8 cellular contexts compared by ENCODE assay signal in the genomic region with DNA sequence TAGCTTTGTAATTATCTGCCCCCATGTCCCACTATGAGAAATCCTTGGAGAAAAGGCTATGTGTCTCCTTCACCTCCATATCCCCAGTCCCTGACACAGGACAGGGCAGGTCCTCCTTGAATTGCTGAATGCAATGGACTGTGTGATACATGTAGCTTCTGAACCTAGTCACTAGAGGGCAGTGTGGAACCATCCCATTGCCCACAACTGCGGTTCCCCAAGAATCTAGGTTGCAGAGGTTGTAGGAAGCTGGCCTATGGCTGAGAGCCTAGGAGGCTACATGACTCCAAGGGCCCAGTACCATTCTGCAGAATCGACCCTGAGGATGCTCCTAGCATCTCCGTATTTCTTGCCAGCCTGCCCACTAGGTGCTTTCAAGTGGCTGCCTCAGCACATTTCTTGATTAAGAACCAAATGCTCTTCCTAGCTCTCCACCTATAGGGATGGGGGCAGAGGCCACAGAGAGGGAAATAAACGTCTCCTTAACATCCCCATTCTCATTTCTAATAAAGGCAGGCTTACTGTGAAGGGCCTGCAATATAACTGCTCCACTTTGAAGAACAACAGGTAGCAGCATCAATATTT.
DNase-seq lines count a peak whose midpoint lies in the region; ATAC-seq, FAIRE-seq and TF ChIP-seq lines count a peak whose summit lies in the region.

No MANE protein-coding gene starts in this region.

- no peak for TF ChIP-seq POLR2A in endothelial cell of umbilical vein (IDR thresholded peaks at IDR 0.05; ENCODE audit: low read depth, low read length)

- dilution Hi-C loops in endothelial cell of umbilical vein (cut with MboI; ENCODE audit: extremely low pct_ligation_motif_present, low sequenced_read_pairs) = no loop called here

- no peaks in the 10 kb centered on the region for H3K9me1 ChIP-seq in endothelial cell of umbilical vein (replicated peaks; ENCODE audit: control insufficient read depth, extremely low read depth, insufficient read depth, low read length)

- no peak for FAIRE-seq in D721Med (lab: Jason Lieb, UNC)
- peak; percentile 94 for FAIRE-seq in endothelial cell of umbilical vein (lab: Jason Lieb, UNC)

- POLR2A ChIA-PET in endothelial cell of umbilical vein (lab: Charles Lee) = no interaction called here

- no peak overlapping the region for H3K9ac ChIP-seq in endothelial cell of umbilical vein (replicated peaks; ENCODE audit: extremely low read depth, insufficient read depth, low read length)

- intact Hi-C loops in endothelial cell of umbilical vein (cut with micrococcal nuclease) (loop anchor here (1.0 to 5.0 kb wide), 3 partner anchors 342 to 1268 kb away; no protein-coding TSS in a partner anchor), mucosa of descending colon (cut with DNase I, micrococcal nuclease) (loop anchor here in 1 of 2 donors (5.0 kb wide), 1 partner anchor 348 kb away; no protein-coding TSS in a partner anchor)

- CTCF ChIA-PET in endothelial cell of umbilical vein (lab: Charles Lee) = interaction anchor here (1.1 to 2.7 kb wide), 3 partner anchors 8 to 466 kb away, joined by 5 to 15 read pairs (median 6); no protein-coding TSS in a partner anchor

- no peaks in the 10 kb centered on the region for H3K27me3 ChIP-seq in endothelial cell of umbilical vein (ENCODE audit: control insufficient read depth in 2 of 2, insufficient read depth in 2 of 2, low read length in 2 of 2)

- H3K9me3 ChIP-seq in endothelial cell of umbilical vein (replicated peaks; ENCODE audit: control insufficient read depth, insufficient read depth, low read length) = no peaks in the 10 kb centered on the region
- no peaks in the 10 kb centered on the region for H3K9me3 ChIP-seq in mucosa of descending colon

- H3K4me1 ChIP-seq in endothelial cell of umbilical vein (ENCODE audit: control insufficient read depth, extremely low read depth, insufficient read depth, low read length) (no peaks in the 10 kb centered on the region), mucosa of descending colon (ENCODE audit: low read depth) (no peaks in the 10 kb centered on the region)

- H3K4me3 ChIP-seq in endothelial cell of umbilical vein (replicated peaks in 1 of 3; ENCODE audit: insufficient read depth in 1 of 3, low read depth in 1 of 3, low read length in 3 of 3) (no peak overlapping the region), mucosa of descending colon (no peak overlapping the region)

- no peaks in the 10 kb centered on the region for H3K36me3 ChIP-seq in endothelial cell of umbilical vein (ENCODE audit: control insufficient read depth in 2 of 2, extremely low read depth in 1 of 2, insufficient read depth in 2 of 2, low read length in 2 of 2)
- no peaks in the 10 kb centered on the region for H3K36me3 ChIP-seq in mucosa of descending colon (ENCODE audit: low read depth)

- TF ChIP-seq CTCF in D721Med (IDR thresholded peaks at IDR 0.05; ENCODE audit: insufficient read depth, missing control alignments) = peak; percentile 99
- peak; percentile 72 to 75 for TF ChIP-seq CTCF in endothelial cell of umbilical vein (IDR thresholded peaks at IDR 0.05; ENCODE audit: extremely low read depth in 1 of 2, insufficient read depth in 1 of 2, low read depth in 1 of 2, low read length in 2 of 2)
- TF ChIP-seq CTCF in mucosa of descending colon (IDR thresholded peaks at IDR 0.05) = peak; percentile 64

- no peaks in the 10 kb centered on the region for H4K20me1 ChIP-seq in endothelial cell of umbilical vein (replicated peaks; ENCODE audit: control insufficient read depth, extremely low read depth, insufficient read depth, low read length)

- H3K27ac ChIP-seq in endothelial cell of umbilical vein (ENCODE audit: insufficient read depth, low read depth, low read length) = no peak overlapping the region

- H3K4me2 ChIP-seq in endothelial cell of umbilical vein (ENCODE audit: insufficient read depth, low read length) = no peak overlapping the region

- BruUV-seq in endothelial cell of umbilical vein (replicated peaks; lab: Mats Ljungman, UMichigan) = no TSS peak

- peak; percentile 47 for DNase-seq in D721Med (ENCODE audit: insufficient read length, low spot score)
- peak; percentile 73 for DNase-seq in NCI-H524 treated with DMSO at 0.1 percent for 48 hours (lab: John Stamatoyannopoulos, UW)
- peak; percentile 3 to 46 for DNase-seq in activated CD4-positive, alpha-beta T cell treated with anti-CD3 and anti-CD28 coated beads, Interleukin-2, amount 50 U/mL, for 24 hours (ENCODE audit: low read depth in 1 of 2, low spot score in 1 of 2)
- DNase-seq in endothelial cell of umbilical vein (ENCODE audit: low read depth, low spot score) = peak; percentile 36
- DNase-seq in mucosa of descending colon = peak in 2 of 3 donors; percentile 30 to 50
- DNase-seq in superior temporal gyrus (ENCODE audit: extremely low spot score) = peak; percentile 84

- no peak overlapping the region for H2AFZ ChIP-seq in endothelial cell of umbilical vein (ENCODE audit: low read depth, low read length)

- H3K79me2 ChIP-seq in endothelial cell of umbilical vein (ENCODE audit: control insufficient read depth, insufficient read depth, low read length) = no peaks in the 10 kb centered on the region

- ATAC-seq in GM19463 (IDR thresholded peaks at IDR 0.05; ENCODE audit: unreplicated experiment) (peak; percentile 92), HG03460 (IDR thresholded peaks at IDR 0.05; ENCODE audit: unreplicated experiment) (peak; percentile 96), mucosa of descending colon (peak; percentile 96)

TF ChIP-seq in endothelial cell of umbilical vein, 7 proteins besides CTCF, POLR2A, EP300 and RAD21:
- TF ChIP-seq JUN (IDR thresholded peaks at IDR 0.05; ENCODE audit: borderline replicate concordance, insufficient read depth, insufficient read length, low read depth) (no peak), FOS (IDR thresholded peaks at IDR 0.05; ENCODE audit: borderline replicate concordance, insufficient read depth, low read length) (no peak)
- TF ChIP-seq, protein P1, sequence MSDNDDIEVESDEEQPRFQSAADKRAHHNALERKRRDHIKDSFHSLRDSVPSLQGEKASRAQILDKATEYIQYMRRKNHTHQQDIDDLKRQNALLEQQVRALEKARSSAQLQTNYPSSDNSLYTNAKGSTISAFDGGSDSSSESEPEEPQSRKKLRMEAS (IDR thresholded peaks at IDR 0.05; ENCODE audit: insufficient read depth, insufficient read length) = no peak

Comparison
In these comparisons a context has a peak if more than half of its experiments do, and no peak if none do; other contexts are left out.
1. DNase-seq: peak in every context shown above with its lines; median percentile 84 in superior temporal gyrus; 73 in NCI-H524 treated with DMSO at 0.1 percent for 48 hours; 47 in D721Med; 40 in mucosa of descending colon; 36 in endothelial cell of umbilical vein; 24 in activated CD4-positive, alpha-beta T cell treated with anti-CD3 and anti-CD28 coated beads, Interleukin-2, amount 50 U/mL, for 24 hours.